In the genomic region with DNA sequence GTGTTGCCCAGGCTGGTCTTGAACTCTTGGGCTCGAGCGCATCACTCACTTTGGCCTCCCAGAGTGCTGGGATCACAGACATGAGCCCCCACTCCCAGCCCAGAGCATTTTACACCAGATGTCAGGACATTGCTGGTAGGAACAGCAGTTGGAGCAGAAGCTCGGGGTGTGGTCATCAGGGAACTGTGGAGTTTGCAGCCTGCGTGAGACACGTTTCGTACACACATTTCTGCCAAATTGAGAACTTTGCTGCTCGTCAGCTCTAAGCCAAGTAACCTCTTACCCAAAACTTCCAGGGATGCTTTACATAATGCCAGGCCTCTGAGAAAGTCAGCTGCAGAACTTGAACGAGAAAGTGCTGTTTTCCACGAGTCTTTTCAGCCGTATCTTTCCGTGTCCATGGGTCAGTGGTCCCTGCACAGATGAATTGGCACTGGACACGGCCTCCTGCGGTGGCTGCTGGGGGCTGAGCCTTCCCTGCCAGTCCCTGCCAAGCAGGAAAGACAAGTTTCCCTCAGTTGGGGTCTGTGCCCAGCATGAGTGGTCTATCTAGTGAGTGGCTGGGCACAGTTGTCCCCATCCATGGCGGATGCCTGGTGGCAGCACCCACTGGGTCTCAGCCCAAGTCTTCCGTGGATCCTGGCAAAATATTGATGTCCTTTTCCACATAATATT, we compare ENCODE assay signal across 1 cellular context.
TF ChIP-seq lines count a peak whose summit lies in the region.

No MANE protein-coding gene starts in this region.

TF ChIP-seq in H1, 55 proteins besides CTCF, POLR2A, EP300 and RAD21:
- no peak for TF ChIP-seq ZNF274 (IDR thresholded peaks at IDR 0.05; ENCODE audit: borderline replicate concordance, extremely low read depth, low read length)
- TF ChIP-seq RBBP5 (IDR thresholded peaks at IDR 0.05; ENCODE audit: borderline replicate concordance, low read depth, low read length): no peak
- TF ChIP-seq RXRA (IDR thresholded peaks at IDR 0.05; ENCODE audit: insufficient read depth, low read depth, low read length): no peak
- TF ChIP-seq TEAD4 (IDR thresholded peaks at IDR 0.05; ENCODE audit: low read depth, low read length): no peak
- no peak for TF ChIP-seq FOSL1 (IDR thresholded peaks at IDR 0.05; ENCODE audit: insufficient read depth, low read depth, low read length)
- TF ChIP-seq YY1 (IDR thresholded peaks at IDR 0.05; ENCODE audit: low read depth, low read length): no peak
- TF ChIP-seq KDM1A (IDR thresholded peaks at IDR 0.05; ENCODE audit: borderline replicate concordance, low read length): no peak
- TF ChIP-seq HDAC2 (IDR thresholded peaks at IDR 0.05; ENCODE audit: borderline replicate concordance in 1 of 2, low read depth in 2 of 2, low read length in 2 of 2): no peak
- no peak for TF ChIP-seq GTF2F1 (IDR thresholded peaks at IDR 0.05; ENCODE audit: borderline replicate concordance, low read depth, low read length)
- no peak for TF ChIP-seq NANOG (IDR thresholded peaks at IDR 0.05; ENCODE audit: insufficient read depth, low read depth, low read length, poor library complexity, severe bottlenecking)
- TF ChIP-seq SRF (IDR thresholded peaks at IDR 0.05; ENCODE audit: low read depth, low read length): no peak
- no peak for TF ChIP-seq SIN3A (conservative IDR thresholded peaks at IDR 0.05 in 1 of 2, IDR thresholded peaks at IDR 0.05 in 1 of 2; ENCODE audit: low read depth in 1 of 2, low read length in 2 of 2)
- TF ChIP-seq EZH2 (IDR thresholded peaks at IDR 0.05; ENCODE audit: low read depth, low read length, severe bottlenecking): no peak
- no peak for TF ChIP-seq ASH2L (IDR thresholded peaks at IDR 0.05; ENCODE audit: low read length)
- TF ChIP-seq CHD2 (IDR thresholded peaks at IDR 0.05; ENCODE audit: low read length): no peak
- TF ChIP-seq BACH1 (IDR thresholded peaks at IDR 0.05; ENCODE audit: low read length): no peak
- TF ChIP-seq KDM5A (IDR thresholded peaks at IDR 0.05; ENCODE audit: low read length): no peak
- TF ChIP-seq PHF8 (conservative IDR thresholded peaks at IDR 0.05; ENCODE audit: low read depth, low read length): no peak
